ENCODE assay signal across 2 cellular contexts in the genomic region with DNA sequence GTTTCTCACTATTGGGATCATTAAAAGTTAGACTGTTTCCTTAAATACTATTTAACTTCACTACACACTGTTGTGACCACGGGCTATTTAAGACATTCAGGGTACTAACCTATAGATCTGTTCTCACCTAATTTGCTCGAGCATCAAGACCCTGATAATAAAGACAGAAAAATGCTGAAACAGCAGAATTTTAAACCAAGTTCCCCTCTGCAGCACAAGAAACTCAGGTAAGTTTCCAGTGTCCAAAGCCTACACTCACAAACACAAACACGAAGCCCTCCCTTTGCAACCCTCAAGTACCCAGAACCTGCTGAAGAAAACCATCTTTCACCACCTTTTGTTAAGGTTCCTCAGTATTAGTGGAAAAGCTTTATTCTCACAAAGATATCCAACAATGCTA.
TF ChIP-seq lines count a peak whose summit lies in the region.

No MANE protein-coding gene starts in this region.

TF ChIP-seq in SK-N-SH, 30 proteins besides CTCF, POLR2A, EP300 and RAD21 (continued from another document):
- TF ChIP-seq SMC3 (IDR thresholded peaks at IDR 0.05; ENCODE audit: low read depth, low read length) = no peak
- TF ChIP-seq MEF2A (IDR thresholded peaks at IDR 0.05; ENCODE audit: borderline replicate concordance, low read depth) = no peak
TF ChIP-seq in SK-N-SH: peak in this region for 0.

TF ChIP-seq in SK-N-SH treated with all-trans-retinoic acid at 6 μM for 48 hours, 23 proteins besides CTCF, POLR2A, EP300 and RAD21 (continued from another document):
- TF ChIP-seq PPARA (CRISPR knock-in tag; IDR thresholded peaks at IDR 0.05; ENCODE audit: borderline replicate concordance) = no peak
- no peak for TF ChIP-seq ISL1 (CRISPR knock-in tag; IDR thresholded peaks at IDR 0.05)
- no peak for TF ChIP-seq CSDC2 (CRISPR knock-in tag; IDR thresholded peaks at IDR 0.05)
- TF ChIP-seq SNAI2 (CRISPR knock-in tag; IDR thresholded peaks at IDR 0.05) = no peak
- TF ChIP-seq ESRRG (CRISPR knock-in tag; IDR thresholded peaks at IDR 0.05) = no peak
- no peak for TF ChIP-seq TCF4 (CRISPR knock-in tag; IDR thresholded peaks at IDR 0.05; ENCODE audit: borderline replicate concordance)
- TF ChIP-seq, protein P1, sequence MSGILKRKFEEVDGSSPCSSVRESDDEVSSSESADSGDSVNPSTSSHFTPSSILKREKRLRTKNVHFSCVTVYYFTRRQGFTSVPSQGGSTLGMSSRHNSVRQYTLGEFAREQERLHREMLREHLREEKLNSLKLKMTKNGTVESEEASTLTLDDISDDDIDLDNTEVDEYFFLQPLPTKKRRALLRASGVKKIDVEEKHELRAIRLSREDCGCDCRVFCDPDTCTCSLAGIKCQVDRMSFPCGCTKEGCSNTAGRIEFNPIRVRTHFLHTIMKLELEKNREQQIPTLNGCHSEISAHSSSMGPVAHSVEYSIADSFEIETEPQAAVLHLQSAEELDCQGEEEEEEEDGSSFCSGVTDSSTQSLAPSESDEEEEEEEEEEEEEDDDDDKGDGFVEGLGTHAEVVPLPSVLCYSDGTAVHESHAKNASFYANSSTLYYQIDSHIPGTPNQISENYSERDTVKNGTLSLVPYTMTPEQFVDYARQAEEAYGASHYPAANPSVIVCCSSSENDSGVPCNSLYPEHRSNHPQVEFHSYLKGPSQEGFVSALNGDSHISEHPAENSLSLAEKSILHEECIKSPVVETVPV (CRISPR knock-in tag; IDR thresholded peaks at IDR 0.05) = no peak
- no peak for TF ChIP-seq ZFP30 (CRISPR knock-in tag; IDR thresholded peaks at IDR 0.05)
- TF ChIP-seq ZFP3 (CRISPR knock-in tag; IDR thresholded peaks at IDR 0.05) = no peak
- no peak for TF ChIP-seq ZNF8 (CRISPR knock-in tag; IDR thresholded peaks at IDR 0.05)
- TF ChIP-seq TOX (CRISPR knock-in tag; IDR thresholded peaks at IDR 0.05; ENCODE audit: borderline replicate concordance) = no peak
- TF ChIP-seq ARNTL (CRISPR knock-in tag; IDR thresholded peaks at IDR 0.05; ENCODE audit: borderline replicate concordance, low read depth) = no peak
- TF ChIP-seq, protein P2, sequence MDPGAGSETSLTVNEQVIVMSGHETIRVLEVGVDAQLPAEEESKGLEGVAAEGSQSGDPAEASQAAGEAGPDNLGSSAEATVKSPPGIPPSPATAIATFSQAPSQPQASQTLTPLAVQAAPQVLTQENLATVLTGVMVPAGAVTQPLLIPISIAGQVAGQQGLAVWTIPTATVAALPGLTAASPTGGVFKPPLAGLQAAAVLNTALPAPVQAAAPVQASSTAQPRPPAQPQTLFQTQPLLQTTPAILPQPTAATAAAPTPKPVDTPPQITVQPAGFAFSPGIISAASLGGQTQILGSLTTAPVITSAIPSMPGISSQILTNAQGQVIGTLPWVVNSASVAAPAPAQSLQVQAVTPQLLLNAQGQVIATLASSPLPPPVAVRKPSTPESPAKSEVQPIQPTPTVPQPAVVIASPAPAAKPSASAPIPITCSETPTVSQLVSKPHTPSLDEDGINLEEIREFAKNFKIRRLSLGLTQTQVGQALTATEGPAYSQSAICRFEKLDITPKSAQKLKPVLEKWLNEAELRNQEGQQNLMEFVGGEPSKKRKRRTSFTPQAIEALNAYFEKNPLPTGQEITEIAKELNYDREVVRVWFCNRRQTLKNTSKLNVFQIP (CRISPR knock-in tag; IDR thresholded peaks at IDR 0.05; ENCODE audit: borderline replicate concordance, low read depth) = no peak
- TF ChIP-seq, protein P3, sequence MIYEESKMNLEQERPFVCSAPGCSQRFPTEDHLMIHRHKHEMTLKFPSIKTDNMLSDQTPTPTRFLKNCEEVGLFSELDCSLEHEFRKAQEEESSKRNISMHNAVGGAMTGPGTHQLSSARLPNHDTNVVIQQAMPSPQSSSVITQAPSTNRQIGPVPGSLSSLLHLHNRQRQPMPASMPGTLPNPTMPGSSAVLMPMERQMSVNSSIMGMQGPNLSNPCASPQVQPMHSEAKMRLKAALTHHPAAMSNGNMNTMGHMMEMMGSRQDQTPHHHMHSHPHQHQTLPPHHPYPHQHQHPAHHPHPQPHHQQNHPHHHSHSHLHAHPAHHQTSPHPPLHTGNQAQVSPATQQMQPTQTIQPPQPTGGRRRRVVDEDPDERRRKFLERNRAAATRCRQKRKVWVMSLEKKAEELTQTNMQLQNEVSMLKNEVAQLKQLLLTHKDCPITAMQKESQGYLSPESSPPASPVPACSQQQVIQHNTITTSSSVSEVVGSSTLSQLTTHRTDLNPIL (CRISPR knock-in tag; IDR thresholded peaks at IDR 0.05; ENCODE audit: low read depth) = no peak
- no peak for TF ChIP-seq OSR1 (CRISPR knock-in tag; IDR thresholded peaks at IDR 0.05)
